Comparison of ENCODE assay signal across 8 cellular contexts in genomic region chr9:37293664-37294524, GRCh38.
DNase-seq lines count a peak whose midpoint lies in the region; ATAC-seq, FAIRE-seq and TF ChIP-seq lines count a peak whose summit lies in the region.

No MANE protein-coding gene starts in this region.

- DNase-seq in COLO829 (ENCODE audit: low spot score) (peak; percentile 65), GM19239 (ENCODE audit: insufficient read length, low spot score) (no peak), cardiac fibroblast (ENCODE audit: low read depth in 2 of 2) (peak; percentile 59 to 71), natural killer cell (no peak), small intestine (no peak), DMS114 treated with DMSO at 0.1 percent for 48 hours (lab: John Stamatoyannopoulos, UW; ENCODE audit: unreplicated experiment) (no peak), ureter (ENCODE audit: low spot score) (no peak)

- no peaks in the 10 kb centered on the region for H3K36me3 Mint-ChIP-seq in natural killer cell

- intact Hi-C loops in natural killer cell (cut with micrococcal nuclease): no loop called here

- 61 to 72% (median 68%) methylated on average over 3 of the region's 3 CpGs for WGBS in small intestine, 3 donors

- ATAC-seq in HG03175 (IDR thresholded peaks at IDR 0.05; ENCODE audit: unreplicated experiment): peak; percentile 62
- ATAC-seq in natural killer cell: no peak

- H3K4me3 Mint-ChIP-seq in natural killer cell: no peak overlapping the region

- no peaks in the 10 kb centered on the region for H3K9me3 ChIP-seq in small intestine (ENCODE audit: control insufficient read depth, low read depth)

- TF ChIP-seq CTCF in cardiac fibroblast (IDR thresholded peaks at IDR 0.05; ENCODE audit: low read depth, low read length) (no peak), natural killer cell (IDR thresholded peaks at IDR 0.05) (no peak)

- H3K27ac Mint-ChIP-seq in natural killer cell: no peak overlapping the region

- peak; percentile 94 for FAIRE-seq in GM19239 (lab: Jason Lieb, UNC)
- no peak for FAIRE-seq in small intestine (lab: Jason Lieb, UNC)

- no peaks in the 10 kb centered on the region for H3K27me3 ChIP-seq in small intestine (ENCODE audit: control insufficient read depth in 2 of 2, insufficient read depth in 2 of 2, low read length in 2 of 2)

- H3K27me3 Mint-ChIP-seq in natural killer cell (ENCODE audit: low read depth in 2 of 2): no peaks in the 10 kb centered on the region

- H3K4me3 ChIP-seq in cardiac fibroblast (replicated peaks in 1 of 2; ENCODE audit: low read depth in 2 of 2, low read length in 2 of 2) (no peak overlapping the region), small intestine (ENCODE audit: low read depth in 1 of 2, low read length in 2 of 2) (no peak overlapping the region)

- H3K9me3 Mint-ChIP-seq in natural killer cell: no peaks in the 10 kb centered on the region

- H3K4me1 Mint-ChIP-seq in natural killer cell: peaks cover 27 to 41% of the 10 kb centered on the region in 2 donors

- no peaks in the 10 kb centered on the region for H3K4me1 ChIP-seq in small intestine (ENCODE audit: control insufficient read depth in 2 of 2, insufficient read depth in 1 of 2, low read depth in 1 of 2, low read length in 1 of 2)

- no peak overlapping the region for H3K27ac ChIP-seq in small intestine (ENCODE audit: low read depth in 1 of 2, low read length in 1 of 2)

- no peaks in the 10 kb centered on the region for H3K36me3 ChIP-seq in small intestine (ENCODE audit: control insufficient read depth in 2 of 2, insufficient read depth in 2 of 2, low read length in 2 of 2)

Comparison
In these comparisons a context has a peak if more than half of its experiments do, and no peak if none do; other contexts are left out.
1. DNase-seq: peak in COLO829 (single experiment) and cardiac fibroblast (2 of 2); none in GM19239 (single experiment), natural killer cell (single experiment), small intestine (single experiment), DMS114 treated with DMSO at 0.1 percent for 48 hours (single experiment) and ureter (single experiment).